ENCODE assay signal across 11 cellular contexts in genomic region chr17:77370536-77370935, GRCh38.
A peak's percentile ranks its signal among the peaks of the same experiment; 100 is the strongest.
DNase-seq lines count a peak whose midpoint lies in the region; ATAC-seq and TF ChIP-seq lines count a peak whose summit lies in the region.
"Had no signal": no experiment of that assay in that cellular context is flagged by ENCODE, and none has a peak within 500 bp of the region (broad histone marks: within the 10 kb centered on the region; RNA-seq: fewer than 3 reads in every experiment).

No MANE protein-coding gene starts in this region.

- intact Hi-C loops in Calu3 (cut with micrococcal nuclease; ENCODE audit: unreplicated experiment): no loop called here

- DNase-seq in Calu3 (no peak), RWPE2 (ENCODE audit: low spot score) (no peak), immature natural killer cell (no peak), smooth muscle cell (lab: John Stamatoyannopoulos, UW; ENCODE audit: unreplicated experiment) (no peak), DMS153 (lab: John Stamatoyannopoulos, UW) (no peak), left lobe of liver (ENCODE audit: low spot score) (no peak), NCI-H146 treated with DMSO at 0.1 percent for 48 hours (lab: John Stamatoyannopoulos, UW; ENCODE audit: unreplicated experiment) (no peak)
- DNase-seq: Caco-2, GOT3, NCI-H1694 had no signal

- H3K36me3 Mint-ChIP-seq in Calu3 (ENCODE audit: insufficient read depth, unreplicated experiment): peaks cover 56% of the 10 kb centered on the region
- no peaks in the 10 kb centered on the region for H3K36me3 Mint-ChIP-seq in immature natural killer cell

- no peak for TF ChIP-seq CTCF in Calu3 (IDR thresholded peaks at IDR 0.05; ENCODE audit: unreplicated experiment)
- no peak for TF ChIP-seq CTCF in RWPE2 (IDR thresholded peaks at IDR 0.05; ENCODE audit: poor library complexity, severe bottlenecking)
- TF ChIP-seq CTCF in smooth muscle cell (IDR thresholded peaks at IDR 0.05; ENCODE audit: borderline replicate concordance, insufficient read depth, poor library complexity, severe bottlenecking): no peak

- peaks cover 52% of the 10 kb centered on the region for H4K20me1 ChIP-seq in smooth muscle cell (ENCODE audit: low read depth)

- H3K27ac ChIP-seq in RWPE2 (ENCODE audit: poor library complexity, severe bottlenecking): peak overlapping the region; percentile 25
- H3K27ac ChIP-seq in smooth muscle cell (ENCODE audit: low read depth): peak overlapping the region; percentile 81

- H3F3A ChIP-seq in smooth muscle cell (ENCODE audit: low read depth): peaks cover 14% of the 10 kb centered on the region

- H3K27me3 ChIP-seq in RWPE2 (ENCODE audit: insufficient read depth, poor library complexity, severe bottlenecking) (no peaks in the 10 kb centered on the region), smooth muscle cell (ENCODE audit: low read depth) (no peaks in the 10 kb centered on the region)

- CTCF ChIA-PET in Calu3 (lab: Charles Lee): no interaction called here

- H2AFZ ChIP-seq in smooth muscle cell (ENCODE audit: low read depth): no peak overlapping the region

- H3K4me1 Mint-ChIP-seq in Calu3 (ENCODE audit: low read depth, unreplicated experiment) (peaks cover 63% of the 10 kb centered on the region), immature natural killer cell (peaks cover 45 to 47% of the 10 kb centered on the region in 2 donors)

- H3K36me3 ChIP-seq in RWPE2 (ENCODE audit: low read depth) (0 out of 2 replicates have a peak, but pooled peaks cover 10% of the 10 kb centered on the region), smooth muscle cell (ENCODE audit: low read depth) (no peaks in the 10 kb centered on the region)

- no peak overlapping the region for H3K4me3 Mint-ChIP-seq in Calu3 (ENCODE audit: low read depth, unreplicated experiment)
- peak overlapping the region; percentile 59 to 85 (median 64) for H3K4me3 Mint-ChIP-seq in immature natural killer cell

- 72% methylated on average over 9 of the region's 9 CpGs for WGBS in smooth muscle cell (ENCODE audit: low lambda C conversion rate)

- H3K9me3 Mint-ChIP-seq in Calu3 (ENCODE audit: low read depth, unreplicated experiment): no peaks in the 10 kb centered on the region
- H3K9me3 Mint-ChIP-seq in immature natural killer cell: no peaks in the 10 kb centered on the region

- ATAC-seq in RWPE2 (ENCODE audit: low read depth) (no peak), GM21367 (IDR thresholded peaks at IDR 0.05; ENCODE audit: unreplicated experiment) (no peak), left lobe of liver (no peak)

- peaks cover 67% of the 10 kb centered on the region for H3K79me2 ChIP-seq in smooth muscle cell (ENCODE audit: low read depth)

- H3K9me3 ChIP-seq in RWPE2 (ENCODE audit: severe bottlenecking): no peaks in the 10 kb centered on the region
- no peaks in the 10 kb centered on the region for H3K9me3 ChIP-seq in smooth muscle cell (replicated peaks; ENCODE audit: low read depth)
- H3K9me3 ChIP-seq: Caco-2 had no signal

- no TSS peak for BruUV-seq in Calu3 (replicated peaks; lab: Mats Ljungman, UMichigan)

- no peak overlapping the region for H3K4me2 ChIP-seq in smooth muscle cell

- H3K4me3 ChIP-seq in RWPE2 (ENCODE audit: severe bottlenecking) (no peak overlapping the region), smooth muscle cell (no peak overlapping the region)

- H3K27me3 Mint-ChIP-seq in Calu3 (ENCODE audit: unreplicated experiment) (no peaks in the 10 kb centered on the region), immature natural killer cell (ENCODE audit: low read depth in 3 of 3) (peaks cover 5 to 8% (median 7%) of the 10 kb centered on the region in 3 donors)

- H3K27ac Mint-ChIP-seq in Calu3 (ENCODE audit: unreplicated experiment) (peak overlapping the region; percentile 21), immature natural killer cell (peak overlapping the region in 4 of 6 donors; percentile 50 to 76 (median 60))

- H3K4me1 ChIP-seq in RWPE2 (ENCODE audit: insufficient read depth, poor library complexity, severe bottlenecking) (peaks cover 48% of the 10 kb centered on the region), smooth muscle cell (ENCODE audit: low read depth) (peaks cover 45% of the 10 kb centered on the region)

- no peak overlapping the region for H3K9ac ChIP-seq in smooth muscle cell (ENCODE audit: low read depth)
